In genomic region chr12:27303139-27304111, GRCh38 we compare ENCODE assay signal across 1 cellular context.
TF ChIP-seq lines count a peak whose summit lies in the region.

No MANE protein-coding gene starts in this region.

TF ChIP-seq in WTC11, 78 proteins besides CTCF, POLR2A, EP300 and RAD21 (continued from another document):
- TF ChIP-seq, protein P1, sequence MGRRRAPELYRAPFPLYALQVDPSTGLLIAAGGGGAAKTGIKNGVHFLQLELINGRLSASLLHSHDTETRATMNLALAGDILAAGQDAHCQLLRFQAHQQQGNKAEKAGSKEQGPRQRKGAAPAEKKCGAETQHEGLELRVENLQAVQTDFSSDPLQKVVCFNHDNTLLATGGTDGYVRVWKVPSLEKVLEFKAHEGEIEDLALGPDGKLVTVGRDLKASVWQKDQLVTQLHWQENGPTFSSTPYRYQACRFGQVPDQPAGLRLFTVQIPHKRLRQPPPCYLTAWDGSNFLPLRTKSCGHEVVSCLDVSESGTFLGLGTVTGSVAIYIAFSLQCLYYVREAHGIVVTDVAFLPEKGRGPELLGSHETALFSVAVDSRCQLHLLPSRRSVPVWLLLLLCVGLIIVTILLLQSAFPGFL (CRISPR knock-in tag; IDR thresholded peaks at IDR 0.05; ENCODE audit: borderline replicate concordance), result no peak
- TF ChIP-seq, protein P2, sequence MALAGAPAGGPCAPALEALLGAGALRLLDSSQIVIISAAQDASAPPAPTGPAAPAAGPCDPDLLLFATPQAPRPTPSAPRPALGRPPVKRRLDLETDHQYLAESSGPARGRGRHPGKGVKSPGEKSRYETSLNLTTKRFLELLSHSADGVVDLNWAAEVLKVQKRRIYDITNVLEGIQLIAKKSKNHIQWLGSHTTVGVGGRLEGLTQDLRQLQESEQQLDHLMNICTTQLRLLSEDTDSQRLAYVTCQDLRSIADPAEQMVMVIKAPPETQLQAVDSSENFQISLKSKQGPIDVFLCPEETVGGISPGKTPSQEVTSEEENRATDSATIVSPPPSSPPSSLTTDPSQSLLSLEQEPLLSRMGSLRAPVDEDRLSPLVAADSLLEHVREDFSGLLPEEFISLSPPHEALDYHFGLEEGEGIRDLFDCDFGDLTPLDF (CRISPR knock-in tag; IDR thresholded peaks at IDR 0.05), result no peak
- TF ChIP-seq OVOL2 (CRISPR knock-in tag; IDR thresholded peaks at IDR 0.05; ENCODE audit: borderline replicate concordance) (no peak), MAX (CRISPR knock-in tag; IDR thresholded peaks at IDR 0.05) (no peak), SMAD4 (CRISPR knock-in tag; IDR thresholded peaks at IDR 0.05) (no peak), ESRRA (CRISPR knock-in tag; IDR thresholded peaks at IDR 0.05; ENCODE audit: borderline replicate concordance) (no peak), ZNF219 (CRISPR knock-in tag; IDR thresholded peaks at IDR 0.05; ENCODE audit: borderline replicate concordance) (no peak), ZNF671 (CRISPR knock-in tag; IDR thresholded peaks at IDR 0.05) (no peak)
- TF ChIP-seq, protein P3, sequence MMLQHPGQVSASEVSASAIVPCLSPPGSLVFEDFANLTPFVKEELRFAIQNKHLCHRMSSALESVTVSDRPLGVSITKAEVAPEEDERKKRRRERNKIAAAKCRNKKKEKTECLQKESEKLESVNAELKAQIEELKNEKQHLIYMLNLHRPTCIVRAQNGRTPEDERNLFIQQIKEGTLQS (CRISPR knock-in tag; conservative IDR thresholded peaks at IDR 0.05), result no peak
